Comparison of ENCODE assay signal across 31 cellular contexts in the genomic region with DNA sequence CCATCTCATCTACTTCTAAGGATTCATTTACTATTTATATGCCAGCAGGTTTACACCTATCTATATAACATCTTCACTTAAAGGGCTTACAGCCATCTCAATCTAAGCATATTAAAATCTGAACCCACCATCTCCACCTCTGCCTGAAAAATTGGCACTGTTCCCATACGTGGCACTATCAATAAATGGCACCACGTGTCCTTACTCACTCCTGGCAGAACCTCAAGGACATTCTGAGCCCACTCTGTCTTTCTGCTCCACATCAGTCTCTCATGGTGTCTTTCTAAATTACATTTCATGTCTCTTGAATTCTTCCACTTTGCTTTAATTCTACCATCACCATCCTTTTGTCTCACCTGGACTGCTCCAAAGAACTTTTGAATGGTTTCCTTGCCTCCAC.
DNase-seq lines count a peak whose midpoint lies in the region; ATAC-seq and TF ChIP-seq lines count a peak whose summit lies in the region.
"Had no signal": no experiment of that assay in that cellular context is flagged by ENCODE, and none has a peak within 500 bp of the region (broad histone marks: within the 10 kb centered on the region; RNA-seq: fewer than 3 reads in every experiment).

No MANE protein-coding gene starts in this region.

- TF ChIP-seq CTCF in left lung (IDR thresholded peaks at IDR 0.05) (no peak), osteocyte (IDR thresholded peaks at IDR 0.05) (no peak)

- ATAC-seq in left lung: no peak
- ATAC-seq: activated T-cell treated with anti-CD3 and anti-CD28 coated beads, Interleukin-2, amount 50 U/mL, for 4 hours; effector memory CD8-positive, alpha-beta T cell; naive thymus-derived CD8-positive, alpha-beta T cell; Panc1 had no signal

- H3K9me3 Mint-ChIP-seq in osteocyte (ENCODE audit: unreplicated experiment): no peaks in the 10 kb centered on the region
- H3K9me3 Mint-ChIP-seq in activated T-cell treated with anti-CD3 and anti-CD28 coated beads, Interleukin-2, amount 50 U/mL, for 24 hours: no peaks in the 10 kb centered on the region
- H3K9me3 Mint-ChIP-seq: activated T-cell treated with anti-CD3 and anti-CD28 coated beads, Interleukin-2, amount 50 U/mL, for 4 hours; effector memory CD8-positive, alpha-beta T cell; immature natural killer cell; naive thymus-derived CD8-positive, alpha-beta T cell had no signal

- peak overlapping the region in 4 of 11 experiments; percentile 11 to 76 (median 73); a peak in 5 of 22 replicates for H3K9ac ChIP-seq in BLaER1 treated with 17β-estradiol and CSF1 and Interleukin-3, amounts not matched to agents 10 nM and 100 nM
- H3K9ac ChIP-seq in subcutaneous abdominal adipose tissue (ENCODE audit: low read length in 5 of 5): no peak overlapping the region
- H3K9ac ChIP-seq: BLaER1 had no signal

- H3K4me2 ChIP-seq in BLaER1 treated with 17β-estradiol and CSF1 and Interleukin-3, amounts not matched to agents 10 nM and 100 nM: peak overlapping the region in 7 of 11 experiments; percentile 63 to 84 (median 80); a peak in 12 of 22 replicates

- peaks cover 2 to 7% (median 4%) of the 10 kb centered on the region in 11 experiments; a peak in 20 of 22 replicates for H3K9me3 ChIP-seq in BLaER1 treated with 17β-estradiol and CSF1 and Interleukin-3, amounts not matched to agents 10 nM and 100 nM (replicated peaks in 1 of 11)
- H3K9me3 ChIP-seq in left lung (no peaks in the 10 kb centered on the region), subcutaneous abdominal adipose tissue (ENCODE audit: control insufficient read depth in 5 of 5, low read length in 5 of 5) (no peaks in the 10 kb centered on the region)
- H3K9me3 ChIP-seq: esophagus muscularis mucosa had no signal

- no peaks in the 10 kb centered on the region for H4K20me1 ChIP-seq in BLaER1 treated with 17β-estradiol and CSF1 and Interleukin-3, amounts not matched to agents 10 nM and 100 nM
- H4K20me1 ChIP-seq: BLaER1 had no signal

- no peaks in the 10 kb centered on the region for H3K27me3 Mint-ChIP-seq in osteocyte (ENCODE audit: unreplicated experiment)
- H3K27me3 Mint-ChIP-seq in activated T-cell treated with anti-CD3 and anti-CD28 coated beads, Interleukin-2, amount 50 U/mL, for 24 hours: no peaks in the 10 kb centered on the region
- H3K27me3 Mint-ChIP-seq: activated CD4-positive, alpha-beta T cell treated with anti-CD3 and anti-CD28 coated beads, Interleukin-2, amount 10 ng/mL, durations not matched to agents 7 days and 5 days; effector memory CD8-positive, alpha-beta T cell; naive thymus-derived CD8-positive, alpha-beta T cell had no signal

- H3K4me1 ChIP-seq in BLaER1 treated with 17β-estradiol and CSF1 and Interleukin-3, amounts not matched to agents 10 nM and 100 nM: peaks cover 12 to 75% (median 29%) of the 10 kb centered on the region in 10 experiments
- H3K4me1 ChIP-seq in left lung (peaks cover 0 to 27% of the 10 kb centered on the region in 2 donors), subcutaneous abdominal adipose tissue (ENCODE audit: control insufficient read depth in 5 of 5, insufficient read depth in 5 of 5, low read length in 5 of 5) (peaks cover 0 to 23% (median 9%) of the 10 kb centered on the region in 5 donors)

- no peak for DNase-seq in caudate nucleus (lab: John Stamatoyannopoulos, UW)
- no peak for DNase-seq in left lung
- DNase-seq in osteocyte (ENCODE audit: extremely low spot score, unreplicated experiment): no peak
- DNase-seq in SKM-1 treated with dmso at 0.1 percent for 144 hours (lab: John Stamatoyannopoulos, UW; ENCODE audit: unreplicated experiment): no peak
- DNase-seq in activated T-cell treated with anti-CD3 and anti-CD28 coated beads, Interleukin-2, amount 50 U/mL, for 24 hours: no peak
- DNase-seq: activated CD4-positive, alpha-beta T cell treated with anti-CD3 and anti-CD28 coated beads, Interleukin-2, amount 10 ng/mL, durations not matched to agents 7 days and 5 days; activated naive CD4-positive, alpha-beta T cell treated with Interleukin-2 at 50 U/mL for 16 hours; activated T-cell treated with anti-CD3 and anti-CD28 coated beads, Interleukin-2, amount 50 U/mL, for 4 hours; amniotic stem cell; COR-L47; DMS79; effector memory CD8-positive, alpha-beta T cell; foreskin melanocyte; GDM1; GOT3; immature natural killer cell; naive thymus-derived CD8-positive, alpha-beta T cell; NCI-H1436 treated with DMSO at 0.1 percent for 48 hours; NCI-H2107; NCI-H510A; occipital lobe; stimulated activated CD4-positive, alpha-beta T cell treated with anti-CD3 and anti-CD28 coated beads, Interleukin-12 subunit alpha, Interleukin-12 subunit beta, amount 100 ng/mL, for 4 hours; stimulated activated CD4-positive, alpha-beta T cell treated with anti-CD3 and anti-CD28 coated beads, Interleukin-4, amount 100 ng/mL, for 1 hour; T1000 had no signal

- peaks cover 2% of the 10 kb centered on the region for H3K36me3 Mint-ChIP-seq in osteocyte (ENCODE audit: unreplicated experiment)
- no peaks in the 10 kb centered on the region for H3K36me3 Mint-ChIP-seq in activated T-cell treated with anti-CD3 and anti-CD28 coated beads, Interleukin-2, amount 50 U/mL, for 24 hours (ENCODE audit: low read depth)

- H3K4me3 Mint-ChIP-seq in osteocyte (ENCODE audit: unreplicated experiment): no peak overlapping the region
- no peak overlapping the region for H3K4me3 Mint-ChIP-seq in activated T-cell treated with anti-CD3 and anti-CD28 coated beads, Interleukin-2, amount 50 U/mL, for 24 hours
- H3K4me3 Mint-ChIP-seq: activated CD4-positive, alpha-beta T cell treated with anti-CD3 and anti-CD28 coated beads, Interleukin-2, amount 10 ng/mL, durations not matched to agents 7 days and 5 days; activated T-cell treated with anti-CD3 and anti-CD28 coated beads, Interleukin-2, amount 50 U/mL, for 4 hours; effector memory CD8-positive, alpha-beta T cell; immature natural killer cell; naive thymus-derived CD8-positive, alpha-beta T cell had no signal

- H3K4me3 ChIP-seq in BLaER1 treated with 17β-estradiol and CSF1 and Interleukin-3, amounts not matched to agents 10 nM and 100 nM: no peak overlapping the region
- no peak overlapping the region for H3K4me3 ChIP-seq in left lung
- H3K4me3 ChIP-seq in subcutaneous abdominal adipose tissue (ENCODE audit: low read depth in 1 of 5, low read length in 5 of 5): no peak overlapping the region
- H3K4me3 ChIP-seq: BLaER1, coronary artery, esophagus muscularis mucosa had no signal

- peaks cover 38% of the 10 kb centered on the region for H3K4me1 Mint-ChIP-seq in osteocyte (ENCODE audit: unreplicated experiment)
- H3K4me1 Mint-ChIP-seq in activated T-cell treated with anti-CD3 and anti-CD28 coated beads, Interleukin-2, amount 50 U/mL, for 24 hours (ENCODE audit: low read depth): no peaks in the 10 kb centered on the region
- H3K4me1 Mint-ChIP-seq: immature natural killer cell had no signal

- H3K27me3 ChIP-seq in BLaER1 treated with 17β-estradiol and CSF1 and Interleukin-3, amounts not matched to agents 10 nM and 100 nM: no peaks in the 10 kb centered on the region
- H3K27me3 ChIP-seq in left lung (no peaks in the 10 kb centered on the region), subcutaneous abdominal adipose tissue (ENCODE audit: control insufficient read depth in 5 of 5, insufficient read depth in 4 of 5, low read length in 5 of 5) (no peaks in the 10 kb centered on the region)
- H3K27me3 ChIP-seq: BLaER1, esophagus muscularis mucosa had no signal

- H3K36me3 ChIP-seq in BLaER1 treated with 17β-estradiol and CSF1 and Interleukin-3, amounts not matched to agents 10 nM and 100 nM: peaks cover 0 to 2% (median 0%) of the 10 kb centered on the region in 11 experiments; a peak in 2 of 22 replicates
- no peaks in the 10 kb centered on the region for H3K36me3 ChIP-seq in left lung
- no peaks in the 10 kb centered on the region for H3K36me3 ChIP-seq in subcutaneous abdominal adipose tissue (ENCODE audit: control insufficient read depth in 5 of 5, insufficient read depth in 5 of 5, low read length in 5 of 5)
- H3K36me3 ChIP-seq: BLaER1, esophagus muscularis mucosa had no signal

- intact Hi-C loops in left lung (cut with DNase I): no loop called here

- no peak overlapping the region for H3K27ac Mint-ChIP-seq in osteocyte (ENCODE audit: unreplicated experiment)
- H3K27ac Mint-ChIP-seq in activated T-cell treated with anti-CD3 and anti-CD28 coated beads, Interleukin-2, amount 50 U/mL, for 24 hours: no peak overlapping the region
- H3K27ac Mint-ChIP-seq: activated CD4-positive, alpha-beta T cell treated with anti-CD3 and anti-CD28 coated beads, Interleukin-2, amount 10 ng/mL, durations not matched to agents 7 days and 5 days; effector memory CD8-positive, alpha-beta T cell; immature natural killer cell; naive thymus-derived CD8-positive, alpha-beta T cell had no signal

- peak overlapping the region in 9 of 11 experiments; percentile 64 to 90 (median 83); a peak in 18 of 22 replicates for H3K27ac ChIP-seq in BLaER1 treated with 17β-estradiol and CSF1 and Interleukin-3, amounts not matched to agents 10 nM and 100 nM
- peak overlapping the region; percentile 63 for H3K27ac ChIP-seq in caudate nucleus (ENCODE audit: low read depth, low read length)
- peak overlapping the region; percentile 60 to 68 for H3K27ac ChIP-seq in left lung
- peak overlapping the region; percentile 51 for H3K27ac ChIP-seq in subcutaneous abdominal adipose tissue (ENCODE audit: low read depth, low read length)
- H3K27ac ChIP-seq: BLaER1, HL-60 had no signal
